In genomic region chr12:3656946-3657622, GRCh38 we compare ENCODE assay signal across 28 cellular contexts.
"Had no signal": no experiment of that assay in that cellular context is flagged by ENCODE, and none has a peak within 500 bp of the region (broad histone marks: within the 10 kb centered on the region; RNA-seq: fewer than 3 reads in every experiment).

No MANE protein-coding gene starts in this region.

- H3K9me3 ChIP-seq: heart right ventricle, left ventricle myocardium inferior, mucosa of descending colon, neutrophil, ovary, prostate gland, sigmoid colon, thoracic aorta, tibial artery, upper lobe of right lung had no signal

- DNase-seq: heart right ventricle; islet precursor cell; left ventricle myocardium inferior; mesendoderm; mucosa of descending colon; naive thymus-derived CD4-positive, alpha-beta T cell; ovary; right cardiac atrium; sigmoid colon; stimulated activated CD4-positive, alpha-beta T cell treated with anti-CD3 and anti-CD28 coated beads, Interleukin-1b, Interleukin-23, amount 100 ng/mL, for 48 hours; stimulated activated CD4-positive, alpha-beta T cell treated with anti-CD3 and anti-CD28 coated beads, Interleukin-2, amount 100 ng/mL, for 48 hours; stimulated activated CD4-positive, alpha-beta T cell treated with anti-CD3 and anti-CD28 coated beads, Interleukin-4, amount 100 ng/mL, for 4 hours; stimulated activated CD8-positive, alpha-beta memory T cell treated with anti-CD3 and anti-CD28 coated beads, Interleukin-4, amount 100 ng/mL, for 48 hours; stimulated activated naive CD4-positive, alpha-beta T cell treated with Interleukin-2 at 50 U/mL for 16 hours; stimulated activated naive CD8-positive, alpha-beta T cell treated with anti-CD3 and anti-CD28 coated beads, Interleukin-15, amount 100 ng/mL, for 72 hours; substantia nigra; tibial artery; trophoblast cell; upper lobe of right lung had no signal

- H3K9me3 Mint-ChIP-seq: mesothelial cell of epicardium; natural killer cell treated with Interleukin-12 subunit alpha and Interleukin-12 subunit beta and Interleukin-15 and Interleukin-18, amount 100 ng/mL, for 72 hours; stimulated activated memory B cell treated with anti-CD40 and anti-IgM and Interleukin-4, amounts not matched to agents 10 μg/mL and 1 μg/mL and 100 μg/mL, for 72 hours; stimulated activated naive CD8-positive, alpha-beta T cell treated with anti-CD3 and anti-CD28 coated beads, Interleukin-15, amount 100 ng/mL, for 72 hours had no signal

- H3K27me3 ChIP-seq: heart right ventricle, hepatocyte, neutrophil, ovary, sigmoid colon, tibial artery, upper lobe of right lung had no signal

- H3K27ac ChIP-seq: heart right ventricle, hepatocyte, left ventricle myocardium inferior, neutrophil, ovary, prostate gland, sigmoid colon, thoracic aorta, tibial artery, upper lobe of right lung had no signal

- H3K79me2 ChIP-seq: hepatocyte had no signal

- H3K36me3 Mint-ChIP-seq: mesothelial cell of epicardium had no signal

- H3K27me3 Mint-ChIP-seq: naive thymus-derived CD4-positive, alpha-beta T cell; natural killer cell treated with Interleukin-12 subunit alpha and Interleukin-12 subunit beta and Interleukin-15 and Interleukin-18, amount 100 ng/mL, for 72 hours; stimulated activated memory B cell treated with anti-CD40 and anti-IgM and Interleukin-4, amounts not matched to agents 10 μg/mL and 1 μg/mL and 100 μg/mL, for 72 hours; stimulated activated naive CD8-positive, alpha-beta T cell treated with anti-CD3 and anti-CD28 coated beads, Interleukin-15, amount 100 ng/mL, for 72 hours had no signal

- H3K4me1 Mint-ChIP-seq: stimulated activated memory B cell treated with anti-CD40 and anti-IgM and Interleukin-4, amounts not matched to agents 10 μg/mL and 1 μg/mL and 100 μg/mL, for 72 hours; stimulated activated naive CD8-positive, alpha-beta T cell treated with anti-CD3 and anti-CD28 coated beads, Interleukin-15, amount 100 ng/mL, for 72 hours had no signal

- H3K4me1 ChIP-seq: prostate gland, upper lobe of right lung had no signal

- H3K4me3 Mint-ChIP-seq: mesothelial cell of epicardium; naive thymus-derived CD4-positive, alpha-beta T cell; natural killer cell treated with Interleukin-12 subunit alpha and Interleukin-12 subunit beta and Interleukin-15 and Interleukin-18, amount 100 ng/mL, for 72 hours; stimulated activated memory B cell treated with anti-CD40 and anti-IgM and Interleukin-4, amounts not matched to agents 10 μg/mL and 1 μg/mL and 100 μg/mL, for 72 hours; stimulated activated naive CD8-positive, alpha-beta T cell treated with anti-CD3 and anti-CD28 coated beads, Interleukin-15, amount 100 ng/mL, for 72 hours had no signal

- H3K27ac Mint-ChIP-seq: mesothelial cell of epicardium; stimulated activated memory B cell treated with anti-CD40 and anti-IgM and Interleukin-4, amounts not matched to agents 10 μg/mL and 1 μg/mL and 100 μg/mL, for 72 hours had no signal

- H3K36me3 ChIP-seq: ovary, prostate gland, thoracic aorta, upper lobe of right lung had no signal

- H3K4me3 ChIP-seq: heart right ventricle, hepatocyte, left ventricle myocardium inferior, lung, mucosa of descending colon, ovary, prostate gland, sigmoid colon, smooth muscle cell, thoracic aorta, tibial artery, upper lobe of right lung had no signal

- H2AFZ ChIP-seq: hepatocyte had no signal

- H3K4me2 ChIP-seq: hepatocyte, smooth muscle cell had no signal
